9 cellular contexts compared by ENCODE assay signal in the genomic region with DNA sequence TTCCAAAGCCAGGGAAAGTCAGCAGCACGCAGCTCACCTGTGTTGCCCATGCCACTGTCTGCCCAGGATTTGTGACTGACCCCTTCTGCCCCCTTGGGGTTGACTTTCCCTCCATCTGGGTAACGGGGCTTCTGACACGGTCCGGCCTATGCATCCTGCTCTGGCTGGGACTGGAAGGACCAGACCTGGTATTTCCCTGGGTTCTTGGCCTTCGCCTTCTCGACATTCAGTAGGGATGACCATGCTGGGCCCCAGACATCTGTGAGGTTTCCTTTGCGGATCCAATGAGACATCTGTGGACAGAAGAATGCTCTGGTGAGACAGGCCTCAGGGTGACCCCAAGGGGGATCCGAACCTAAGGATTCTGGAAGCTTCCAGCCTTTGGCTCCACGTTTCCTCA. TPM values are rescaled to one million over a fixed set of nuclear protein-coding genes. Genes with fewer than 3 reads are reported as not detected.
"Had no signal": no experiment of that assay in that cellular context is flagged by ENCODE, and none has a peak within 500 bp of the region (broad histone marks: within the 10 kb centered on the region; RNA-seq: fewer than 3 reads in every experiment).

No MANE protein-coding gene starts in this region.

- H3K4me3 ChIP-seq: GM23338 had no signal

- DNase-seq: H9, HCEC 1CT, KBM-7 had no signal

- H3K27ac ChIP-seq: HL-60 had no signal

- ATAC-seq: GM23338, HepG2 had no signal

RNA-seq across cellular contexts. Expression of gene ZNF716, which starts 34.2 kb away (rescaled TPM):
- total RNA-seq: GM23338, H1, H9, HepG2, HT1080 had no signal
- polyA plus RNA-seq: GM23338, H1, HepG2, IgD-negative memory B cell had no signal
